In the genomic region with DNA sequence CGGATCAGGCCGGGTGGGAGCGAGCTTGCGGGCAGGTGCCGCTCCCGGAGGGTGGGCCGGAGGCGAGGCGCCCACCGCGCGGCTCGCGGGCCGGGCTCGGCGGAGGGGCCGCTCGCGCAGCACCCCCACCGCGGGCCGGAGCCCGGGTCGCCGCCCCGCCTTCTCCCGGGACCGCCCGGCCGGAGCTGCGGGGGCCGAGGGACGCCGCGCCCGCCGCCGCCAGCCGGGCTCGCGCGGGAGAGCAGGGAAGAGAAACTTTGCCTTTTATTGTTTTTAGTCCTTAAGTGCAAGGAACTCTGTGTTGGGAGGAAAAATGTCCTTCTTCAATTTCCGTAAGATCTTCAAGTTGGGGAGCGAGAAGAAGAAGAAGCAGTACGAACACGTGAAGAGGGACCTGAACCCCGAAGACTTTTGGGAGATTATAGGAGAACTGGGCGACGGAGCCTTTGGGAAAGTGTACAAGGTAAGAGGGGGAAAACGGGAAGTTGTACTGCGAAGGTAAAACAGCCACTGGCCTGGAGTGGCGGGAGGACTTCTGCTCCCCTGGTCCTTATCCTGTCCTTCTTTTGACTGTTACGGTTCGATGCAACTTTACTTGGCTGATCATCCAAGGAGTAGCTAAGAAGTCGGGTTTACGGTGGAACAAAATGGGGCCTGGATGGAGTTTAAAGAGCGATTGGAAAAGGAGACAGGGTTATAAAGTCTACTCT, we compare ENCODE assay signal across 8 cellular contexts. TPM values are rescaled to one million over a fixed set of nuclear protein-coding genes. Genes with fewer than 3 reads are reported as not detected.
DNase-seq lines count a peak whose midpoint lies in the region; ATAC-seq, FAIRE-seq and TF ChIP-seq lines count a peak whose summit lies in the region.

No MANE protein-coding gene starts in this region.

- peak overlapping the region; percentile 93 for H3K27ac Mint-ChIP-seq in activated CD4-positive, alpha-beta T cell treated with anti-CD3 and anti-CD28 coated beads, Interleukin-2, amount 10 ng/mL, durations not matched to agents 24 days and 14 days
- peak overlapping the region; percentile 88 for H3K27ac Mint-ChIP-seq in activated CD4-positive, alpha-beta T cell treated with anti-CD3 and anti-CD28 coated beads, Interleukin-2, amount 10 ng/mL, durations not matched to agents 7 days and 5 days
- H3K27ac Mint-ChIP-seq in natural killer cell = peak overlapping the region; percentile 88 to 90

- CTCF ChIA-PET in activated CD4-positive, alpha-beta T cell treated with anti-CD3 and anti-CD28 coated beads, Interleukin-2, amount 10 ng/mL, durations not matched to agents 7 days and 5 days (lab: Charles Lee) = interaction anchor here (0.7 kb wide), 1 partner anchor 19 kb away, joined by 3 read pairs; no protein-coding TSS in a partner anchor

- POLR2A ChIA-PET in activated CD4-positive, alpha-beta T cell treated with anti-CD3 and anti-CD28 coated beads, Interleukin-2, amount 10 ng/mL, durations not matched to agents 7 days and 5 days (lab: Charles Lee) = interaction anchor here (0.6 kb wide), 1 partner anchor 62 kb away, joined by 5 read pairs; no protein-coding TSS in a partner anchor

- FAIRE-seq in H54 (lab: Jason Lieb, UNC) = peak; percentile 73

- peaks cover 32% of the 10 kb centered on the region for H3K4me1 Mint-ChIP-seq in activated CD4-positive, alpha-beta T cell treated with anti-CD3 and anti-CD28 coated beads, Interleukin-2, amount 10 ng/mL, durations not matched to agents 24 days and 14 days
- H3K4me1 Mint-ChIP-seq in activated CD4-positive, alpha-beta T cell treated with anti-CD3 and anti-CD28 coated beads, Interleukin-2, amount 10 ng/mL, durations not matched to agents 7 days and 5 days = peaks cover 43% of the 10 kb centered on the region
- peaks cover 37 to 42% of the 10 kb centered on the region in 2 donors for H3K4me1 Mint-ChIP-seq in natural killer cell

- ATAC-seq in natural killer cell = peak; percentile 41 to 47 (median 47)

- H3K27me3 Mint-ChIP-seq in activated CD4-positive, alpha-beta T cell treated with anti-CD3 and anti-CD28 coated beads, Interleukin-2, amount 10 ng/mL, durations not matched to agents 24 days and 14 days = no peaks in the 10 kb centered on the region
- H3K27me3 Mint-ChIP-seq in activated CD4-positive, alpha-beta T cell treated with anti-CD3 and anti-CD28 coated beads, Interleukin-2, amount 10 ng/mL, durations not matched to agents 7 days and 5 days = no peaks in the 10 kb centered on the region
- H3K27me3 Mint-ChIP-seq in natural killer cell (ENCODE audit: low read depth in 2 of 2) = no peaks in the 10 kb centered on the region

- TF ChIP-seq POLR2A in H54 (IDR thresholded peaks at IDR 0.05; ENCODE audit: low read depth, low read length) = no peak

- no peaks in the 10 kb centered on the region for H3K36me3 ChIP-seq in KOPT-K1 (ENCODE audit: insufficient read depth, low read length)

- no peaks in the 10 kb centered on the region for H3K9me3 Mint-ChIP-seq in activated CD4-positive, alpha-beta T cell treated with anti-CD3 and anti-CD28 coated beads, Interleukin-2, amount 10 ng/mL, durations not matched to agents 24 days and 14 days
- no peaks in the 10 kb centered on the region for H3K9me3 Mint-ChIP-seq in activated CD4-positive, alpha-beta T cell treated with anti-CD3 and anti-CD28 coated beads, Interleukin-2, amount 10 ng/mL, durations not matched to agents 7 days and 5 days
- H3K9me3 Mint-ChIP-seq in natural killer cell = no peaks in the 10 kb centered on the region

- H3K4me3 Mint-ChIP-seq in activated CD4-positive, alpha-beta T cell treated with anti-CD3 and anti-CD28 coated beads, Interleukin-2, amount 10 ng/mL, durations not matched to agents 24 days and 14 days = peak overlapping the region; percentile 97
- H3K4me3 Mint-ChIP-seq in activated CD4-positive, alpha-beta T cell treated with anti-CD3 and anti-CD28 coated beads, Interleukin-2, amount 10 ng/mL, durations not matched to agents 7 days and 5 days = peak overlapping the region; percentile 95
- H3K4me3 Mint-ChIP-seq in natural killer cell = peak overlapping the region; percentile 92

- no peak for TF ChIP-seq CTCF in natural killer cell (IDR thresholded peaks at IDR 0.05)

- intact Hi-C loops in activated CD4-positive, alpha-beta T cell treated with anti-CD3 and anti-CD28 coated beads, Interleukin-2, amount 10 ng/mL, durations not matched to agents 24 days and 14 days (cut with micrococcal nuclease) = loop anchor here (1.0 to 10.0 kb wide), 7 partner anchors 15 to 383 kb away; a partner anchor contains a TSS
- intact Hi-C loops in natural killer cell (cut with micrococcal nuclease) = loop anchor here (1.0 to 2.0 kb wide), 4 partner anchors 16 to 154 kb away; a partner anchor contains a TSS

- H3K36me3 Mint-ChIP-seq in activated CD4-positive, alpha-beta T cell treated with anti-CD3 and anti-CD28 coated beads, Interleukin-2, amount 10 ng/mL, durations not matched to agents 24 days and 14 days (ENCODE audit: low read depth) = peaks cover 11% of the 10 kb centered on the region
- peaks cover 7% of the 10 kb centered on the region for H3K36me3 Mint-ChIP-seq in activated CD4-positive, alpha-beta T cell treated with anti-CD3 and anti-CD28 coated beads, Interleukin-2, amount 10 ng/mL, durations not matched to agents 7 days and 5 days (ENCODE audit: low read depth)
- no peaks in the 10 kb centered on the region for H3K36me3 Mint-ChIP-seq in natural killer cell

- H3K27ac ChIP-seq in KOPT-K1 (ENCODE audit: low read depth, low read length, poor library complexity, severe bottlenecking) = peak overlapping the region; percentile 65

- peak; percentile 83 for DNase-seq in activated CD4-positive, alpha-beta T cell treated with anti-CD3 and anti-CD28 coated beads, Interleukin-2, amount 10 ng/mL, durations not matched to agents 24 days and 14 days
- no peak for DNase-seq in activated CD4-positive, alpha-beta T cell treated with anti-CD3 and anti-CD28 coated beads for 4 hours
- DNase-seq in H54 (ENCODE audit: insufficient read length, low spot score) (peak; percentile 25), fibroblast of peridontal ligament (ENCODE audit: extremely low read depth) (peak; percentile 37), natural killer cell (no peak), SHP77 (lab: John Stamatoyannopoulos, UW) (no peak)
- DNase-seq in activated CD4-positive, alpha-beta T cell treated with anti-CD3 and anti-CD28 coated beads, Interleukin-2, amount 10 ng/mL, durations not matched to agents 7 days and 5 days = peak; percentile 22

- H3K9me3 ChIP-seq in KOPT-K1 (ENCODE audit: insufficient read depth, low read length, poor library complexity, severe bottlenecking) = no peaks in the 10 kb centered on the region

RNA-seq across cellular contexts. Expression of a gene that starts 0.6 kb away (rescaled TPM):
- 22.9 and 27.1 TPM in 2 replicates for total RNA-seq in activated CD4-positive, alpha-beta T cell treated with anti-CD3 and anti-CD28 coated beads, Interleukin-2, amount 10 ng/mL, durations not matched to agents 24 days and 14 days
- 10 to 100 TPM; 31.5 to 32.4 TPM for total RNA-seq in activated CD4-positive, alpha-beta T cell treated with anti-CD3 and anti-CD28 coated beads, Interleukin-2, amount 10 ng/mL, durations not matched to agents 7 days and 5 days
- 10 to 100 TPM; 33.4 to 48.7 (median 40.3) TPM for total RNA-seq in natural killer cell

RNA-seq across cellular contexts. Expression of a gene that starts 49.6 kb away (rescaled TPM):
- total RNA-seq in activated CD4-positive, alpha-beta T cell treated with anti-CD3 and anti-CD28 coated beads, Interleukin-2, amount 10 ng/mL, durations not matched to agents 24 days and 14 days = 23.6 and 24.1 TPM in 2 replicates
- 10 to 100 TPM; 46.5 to 50.9 TPM for total RNA-seq in activated CD4-positive, alpha-beta T cell treated with anti-CD3 and anti-CD28 coated beads, Interleukin-2, amount 10 ng/mL, durations not matched to agents 7 days and 5 days
- 10 to 100 TPM; 31.7 to 53.4 (median 34.0) TPM for total RNA-seq in natural killer cell

Comparison
In these comparisons a context has a peak if more than half of its experiments do, and no peak if none do; other contexts are left out.
1. DNase-seq: peak in activated CD4-positive, alpha-beta T cell treated with anti-CD3 and anti-CD28 coated beads, Interleukin-2, amount 10 ng/mL, durations not matched to agents 24 days and 14 days (single experiment), H54 (single experiment), activated CD4-positive, alpha-beta T cell treated with anti-CD3 and anti-CD28 coated beads, Interleukin-2, amount 10 ng/mL, durations not matched to agents 7 days and 5 days (single experiment) and fibroblast of peridontal ligament (single experiment); none in activated CD4-positive, alpha-beta T cell treated with anti-CD3 and anti-CD28 coated beads for 4 hours (0 of 2), natural killer cell (single experiment) and SHP77 (0 of 2).
2. Peak in every context shown above with its lines, with median percentiles within 50 percentile points of each other: H3K27ac Mint-ChIP-seq and H3K4me3 Mint-ChIP-seq.